ENCODE assay signal across 9 cellular contexts in genomic region chr15:38226867-38227266, GRCh38. TPM values are rescaled to one million over a fixed set of nuclear protein-coding genes. Genes with fewer than 3 reads are reported as not detected.
A peak's percentile ranks its signal among the peaks of the same experiment; 100 is the strongest.
DNase-seq lines count a peak whose midpoint lies in the region; ATAC-seq, FAIRE-seq and TF ChIP-seq lines count a peak whose summit lies in the region.
"Had no signal": no experiment of that assay in that cellular context is flagged by ENCODE, and none has a peak within 500 bp of the region (broad histone marks: within the 10 kb centered on the region; RNA-seq: fewer than 3 reads in every experiment).

No MANE protein-coding gene starts in this region.

- WGBS in K562 (ENCODE audit: insufficient coverage, low coverage, missing lambda C conversion rate), result 11% methylated on average over 3 of the region's 3 CpGs
- WGBS in tibial nerve, 2 donors, result 41 to 45% methylated on average over 3 of the region's 3 CpGs

- H3K9me1 ChIP-seq in K562 (ENCODE audit: control insufficient read depth, insufficient read depth, low read length), result no peaks in the 10 kb centered on the region

- H3K4me3 ChIP-seq in K562 (no peak overlapping the region), tibial nerve (no peak overlapping the region)

- H3K27me3 ChIP-seq in K562 (ENCODE audit: control insufficient read depth in 2 of 2, insufficient read depth in 2 of 2, low read length in 2 of 2) (peaks cover 0 to 6% of the 10 kb centered on the region in 2 experiments; a peak in 1 of 5 replicates), tibial nerve (no peaks in the 10 kb centered on the region)

- TF ChIP-seq CTCF in K562 (IDR thresholded peaks at IDR 0.05 in 2 of 3, conservative IDR thresholded peaks at IDR 0.05 in 1 of 3; ENCODE audit: insufficient read depth in 2 of 3, low read depth in 1 of 3, low read length in 3 of 3), result no peak
- no peak for TF ChIP-seq CTCF in tibial nerve (IDR thresholded peaks at IDR 0.05)

- TF ChIP-seq EP300 in K562 (IDR thresholded peaks at IDR 0.05; ENCODE audit: low read length) (no peak), tibial nerve (IDR thresholded peaks at IDR 0.05) (peak in 1 of 2 donors; percentile 59)

- TF ChIP-seq POLR2A in K562 (conservative IDR thresholded peaks at IDR 0.05) (no peak), tibial nerve (IDR thresholded peaks at IDR 0.05) (no peak)

- no peaks in the 10 kb centered on the region; a peak in 1 of 5 replicates for H3K4me1 ChIP-seq in K562 (replicated peaks in 1 of 2; ENCODE audit: control insufficient read depth in 2 of 2, insufficient read depth in 2 of 2, low read length in 2 of 2)
- H3K4me1 ChIP-seq in tibial nerve, result peaks cover 0 to 16% (median 0%) of the 10 kb centered on the region in 4 donors

- H3K79me2 ChIP-seq in K562 (ENCODE audit: control insufficient read depth, insufficient read depth, low read length), result no peaks in the 10 kb centered on the region

- H3K9ac ChIP-seq in K562 (ENCODE audit: insufficient read depth in 1 of 2, low read depth in 2 of 2, low read length in 2 of 2), result no peak overlapping the region

- POLR2A ChIA-PET in K562 (lab: Yijun Ruan, JAX), result interaction anchor here (0.7 kb wide), 1 partner anchor 25 kb away, joined by 3 read pairs; no protein-coding TSS in a partner anchor

- in situ Hi-C loops in K562 (cut with MboI), result no loop called here

- BruUV-seq in K562 (replicated peaks; lab: Mats Ljungman, UMichigan), result no TSS peak

- peak; percentile 29 for FAIRE-seq in K562 (lab: Jason Lieb, UNC)

- peak; percentile 8 for DNase-seq in DMS 273 (lab: John Stamatoyannopoulos, UW; ENCODE audit: unreplicated experiment)
- no peak for DNase-seq in DMS 273 treated with DMSO at 0.1 percent for 48 hours (lab: John Stamatoyannopoulos, UW)
- peak in 1 of 4 experiments; percentile 28 for DNase-seq in K562 (ENCODE audit: extremely low read depth in 1 of 4, low spot score in 3 of 4)
- DNase-seq in hypothalamus (lab: John Stamatoyannopoulos, UW), result peak in 37 of 51 donors; percentile 3 to 90 (median 50)
- peak; percentile 34 to 66 for DNase-seq in tibial nerve (ENCODE audit: low spot score in 2 of 2)
- no peak for DNase-seq in activated CD4-positive, CD25-positive, alpha-beta regulatory T cell (lab: John Stamatoyannopoulos, UW)
- no peak for DNase-seq in stimulated activated naive CD8-positive, alpha-beta T cell treated with anti-CD3 and anti-CD28 coated beads, Interleukin-15, Interleukin-2, amounts not matched to agents 100 U/mL and 50 U/mL, for 24 hours
- no peak for DNase-seq in immature natural killer cell

- CTCF ChIA-PET in K562 (lab: Yijun Ruan, JAX; ENCODE audit: low intra/inter-chr PET ratio), result no interaction called here

- H3K36me3 Mint-ChIP-seq in immature natural killer cell, result no peaks in the 10 kb centered on the region

- no peak overlapping the region for H3K27ac Mint-ChIP-seq in immature natural killer cell

- no peak overlapping the region for H2AFZ ChIP-seq in K562 (ENCODE audit: low read depth, low read length)

- no peaks in the 10 kb centered on the region for H3K9me3 Mint-ChIP-seq in immature natural killer cell

- no peak overlapping the region for H3K27ac ChIP-seq in K562 (ENCODE audit: extremely low read depth, low read depth, low read length)
- H3K27ac ChIP-seq in tibial nerve, result peak overlapping the region in 2 of 4 donors; percentile 16 to 68
- H3K27ac ChIP-seq: 22Rv1 had no signal

- H4K20me1 ChIP-seq in K562 (replicated peaks; ENCODE audit: control insufficient read depth, insufficient read depth, low read length), result no peaks in the 10 kb centered on the region

- H3K4me1 Mint-ChIP-seq in immature natural killer cell, result no peaks in the 10 kb centered on the region

- H3K36me3 ChIP-seq in K562 (ENCODE audit: control insufficient read depth, insufficient read depth, low read length) (no peaks in the 10 kb centered on the region), tibial nerve (no peaks in the 10 kb centered on the region)

- H3K27me3 Mint-ChIP-seq in immature natural killer cell (ENCODE audit: low read depth in 3 of 3), result peaks cover 0 to 7% (median 0%) of the 10 kb centered on the region in 3 donors

- intact Hi-C loops in K562 (cut with micrococcal nuclease), result no loop called here

- no peak overlapping the region for H3K4me2 ChIP-seq in K562 (ENCODE audit: insufficient read depth, low read length)

- no peak overlapping the region for H3K4me3 Mint-ChIP-seq in immature natural killer cell

- ATAC-seq in K562, result no peak
- no peak for ATAC-seq in stimulated activated naive CD8-positive, alpha-beta T cell treated with anti-CD3 and anti-CD28 coated beads, Interleukin-15, Interleukin-2, amounts not matched to agents 100 U/mL and 50 U/mL, for 24 hours

- H3K9me3 ChIP-seq in K562 (replicated peaks; ENCODE audit: control insufficient read depth, insufficient read depth, low read depth, low read length) (no peaks in the 10 kb centered on the region), tibial nerve (no peaks in the 10 kb centered on the region)

- no peak for TF ChIP-seq RAD21 in K562 (CRISPR knock-in tag; conservative IDR thresholded peaks at IDR 0.05 in 1 of 2, IDR thresholded peaks at IDR 0.05 in 1 of 2)

TF ChIP-seq in K562, 482 proteins besides CTCF, POLR2A, EP300 and RAD21:
- no peak for TF ChIP-seq ZNF124 (CRISPR knock-in tag; IDR thresholded peaks at IDR 0.05)
- peak in 1 of 2 experiments; percentile 55; a peak in 2 of 4 replicates for TF ChIP-seq KDM1A (IDR thresholded peaks at IDR 0.05)
- TF ChIP-seq NFIC (IDR thresholded peaks at IDR 0.05), result peak; percentile 68
- TF ChIP-seq ELF4 (CRISPR knock-in tag; IDR thresholded peaks at IDR 0.05), result no peak
- 0 out of 2 replicates have a peak, but pooled peaks have one; percentile 33 for TF ChIP-seq FOSL1 (tag; conservative IDR thresholded peaks at IDR 0.05)
TF ChIP-seq in K562: peak in this region for 3.

RNA-seq across cellular contexts. Expression of gene SPRED1, which starts 25.8 kb away (rescaled TPM):
- total RNA-seq in K562 (2011; cell fraction: chromatin; rRNA removed; ENCODE audit: low replicate concordance), result 8.8 and 34.6 TPM in 2 replicates
- total RNA-seq in K562 (2011; cell fraction: nucleolus; rRNA removed), result 4.8 and 6.8 TPM in 2 replicates
- 12.5 and 16.1 TPM in 2 replicates for total RNA-seq in K562 (2011; cell fraction: nucleoplasm; rRNA removed)
- 12.6 and 12.9 TPM in 2 replicates for total RNA-seq in K562 (2014; rRNA removed)
- 16.8 and 18.7 TPM in 2 replicates for total RNA-seq in K562 (2014; rRNA removed; fragmentation: Illumina TruSeq; extraction: Trizol)
- total RNA-seq in K562 (2015; rRNA removed; fragmentation: Illumina TruSeq; extraction: Trizol), result 11.4 and 11.9 TPM in 2 replicates
- total RNA-seq in K562 (2021), result 15.1 and 17.4 TPM in 2 replicates
- polyA plus RNA-seq in K562 (2011; rRNA removed), result 4.5 and 4.7 TPM in 2 replicates
- polyA plus RNA-seq in K562 (2011; cell fraction: cytosol; rRNA removed), result 1.1 and 2.3 TPM in 2 replicates
- 4.3 and 5.1 TPM in 2 replicates for polyA plus RNA-seq in K562 (2011; cell fraction: nucleus; rRNA removed)
- 6.3 and 6.8 TPM in 2 replicates for polyA plus RNA-seq in K562 (2012)
- polyA plus RNA-seq in K562 (2014; fragmentation: Illumina TruSeq; extraction: Trizol), result 7.9 and 8.1 TPM in 2 replicates
- polyA plus RNA-seq in K562 (2014; fragmentation: Nextera tagmentation; extraction: Ambion mirVana), result 1 to 10 TPM; 2.8 to 3.6 TPM
- polyA plus RNA-seq in K562 (2014; rRNA removed), result 4.2 and 5.0 TPM in 2 replicates
- 20.4 and 23.8 TPM in 2 replicates for polyA minus RNA-seq in K562 (2011; rRNA and poly(A)+ RNA removed)
- 6.5 and 7.7 TPM in 2 replicates for polyA minus RNA-seq in K562 (2011; cell fraction: cytosol; rRNA and poly(A)+ RNA removed)
- polyA minus RNA-seq in K562 (2011; cell fraction: nucleus; rRNA and poly(A)+ RNA removed), result 13.5 and 22.7 TPM in 2 replicates
- total RNA-seq in tibial nerve, result 10 to 100 TPM; 20.4 to 35.0 (median 29.0) TPM
- under 1 TPM in 2 of 3 donors, not detected in 1; 0.10 to 0.99 TPM for polyA plus RNA-seq in immature natural killer cell

Comparison
In these comparisons a context has a peak if more than half of its experiments do, and no peak if none do; other contexts are left out.
1. DNase-seq: peak in DMS 273 (single experiment), hypothalamus (37 of 51) and tibial nerve (2 of 2); none in DMS 273 treated with DMSO at 0.1 percent for 48 hours (single experiment), activated CD4-positive, CD25-positive, alpha-beta regulatory T cell (0 of 4), stimulated activated naive CD8-positive, alpha-beta T cell treated with anti-CD3 and anti-CD28 coated beads, Interleukin-15, Interleukin-2, amounts not matched to agents 100 U/mL and 50 U/mL, for 24 hours (single experiment) and immature natural killer cell (0 of 3).